Comparison of ENCODE assay signal across 19 cellular contexts in genomic region chr7:150660939-150661613, GRCh38. TPM values are rescaled to one million over a fixed set of nuclear protein-coding genes. Genes with fewer than 3 reads are reported as not detected.
DNase-seq lines count a peak whose midpoint lies in the region; ATAC-seq and TF ChIP-seq lines count a peak whose summit lies in the region.
"Had no signal": no experiment of that assay in that cellular context is flagged by ENCODE, and none has a peak within 500 bp of the region (broad histone marks: within the 10 kb centered on the region; RNA-seq: fewer than 3 reads in every experiment).

No MANE protein-coding gene starts in this region.

- no peaks in the 10 kb centered on the region for H3K27me3 ChIP-seq in CD8-positive, alpha-beta memory T cell (ENCODE audit: insufficient read depth, low read length, poor library complexity, severe bottlenecking)
- H3K27me3 ChIP-seq in Peyer's patch: no peaks in the 10 kb centered on the region

- ATAC-seq in activated CD8-positive, alpha-beta T cell treated with anti-CD3 and anti-CD28 coated beads, Interleukin-2, amount 10 ng/mL, durations not matched to agents 7 days and 5 days: no peak
- no peak for ATAC-seq in natural killer cell
- ATAC-seq: A549 had no signal

- no peak overlapping the region for H3K27ac ChIP-seq in CD8-positive, alpha-beta memory T cell (ENCODE audit: low read depth, low read length)
- no peak overlapping the region for H3K27ac ChIP-seq in Peyer's patch
- H3K27ac ChIP-seq: A549, C4-2B, RWPE1 had no signal

- H3K27me3 Mint-ChIP-seq in activated CD4-positive, alpha-beta memory T cell treated with anti-CD3 and anti-CD28 coated beads for 36 hours: no peaks in the 10 kb centered on the region
- H3K27me3 Mint-ChIP-seq in activated CD4-positive, alpha-beta memory T cell treated with anti-CD3 and anti-CD28 coated beads, Interleukin-2, amount 10 ng/mL, durations not matched to agents 7 days and 5 days: no peaks in the 10 kb centered on the region
- H3K27me3 Mint-ChIP-seq in CD8-positive, alpha-beta memory T cell: no peaks in the 10 kb centered on the region
- no peaks in the 10 kb centered on the region for H3K27me3 Mint-ChIP-seq in activated CD8-positive, alpha-beta T cell treated with anti-CD3 and anti-CD28 coated beads, Interleukin-2, amount 10 ng/mL, durations not matched to agents 7 days and 5 days (ENCODE audit: low read depth)
- no peaks in the 10 kb centered on the region for H3K27me3 Mint-ChIP-seq in natural killer cell (ENCODE audit: low read depth in 2 of 2)

- CTCF ChIA-PET in activated CD4-positive, alpha-beta memory T cell treated with anti-CD3 and anti-CD28 coated beads for 36 hours (lab: Charles Lee): interaction anchor here (1.1 kb wide), 1 partner anchor 29 kb away, joined by 3 read pairs; the partner anchor contains the start of gene GIMAP6
- CTCF ChIA-PET in activated CD4-positive, alpha-beta memory T cell treated with anti-CD3 and anti-CD28 coated beads, Interleukin-2, amount 10 ng/mL, durations not matched to agents 7 days and 5 days (lab: Charles Lee): interaction anchor here (2.1 kb wide), 1 partner anchor 212 kb away, joined by 7 read pairs; no protein-coding TSS in a partner anchor
- CTCF ChIA-PET in CD8-positive, alpha-beta memory T cell (lab: Charles Lee): interaction anchor here (1.1 kb wide), 1 partner anchor 24 kb away, joined by 3 read pairs; no protein-coding TSS in a partner anchor
- CTCF ChIA-PET in activated CD8-positive, alpha-beta T cell treated with anti-CD3 and anti-CD28 coated beads, Interleukin-2, amount 10 ng/mL, durations not matched to agents 7 days and 5 days (lab: Charles Lee): interaction anchor here (1.0 to 3.0 kb wide), 5 partner anchors 8 to 212 kb away, joined by 3 to 7 read pairs (median 3); partner anchors contain the start of gene GIMAP4

- H3K4me3 ChIP-seq in CD8-positive, alpha-beta memory T cell (ENCODE audit: low read length): no peak overlapping the region
- no peak overlapping the region for H3K4me3 ChIP-seq in Peyer's patch
- H3K4me3 ChIP-seq: A549 had no signal

- TF ChIP-seq CTCF in natural killer cell (IDR thresholded peaks at IDR 0.05): no peak
- no peak for TF ChIP-seq CTCF in Peyer's patch (IDR thresholded peaks at IDR 0.05)

- intact Hi-C loops in activated CD4-positive, alpha-beta memory T cell treated with anti-CD3 and anti-CD28 coated beads for 36 hours (cut with micrococcal nuclease): no loop called here
- intact Hi-C loops in natural killer cell (cut with micrococcal nuclease): loop anchor here (10.0 kb wide), 1 partner anchor 354 kb away; no protein-coding TSS in a partner anchor

- POLR2A ChIA-PET in activated CD4-positive, alpha-beta memory T cell treated with anti-CD3 and anti-CD28 coated beads for 36 hours (lab: Charles Lee): interaction anchor here (0.9 kb wide), 1 partner anchor 25 kb away, joined by 4 read pairs; no protein-coding TSS in a partner anchor
- POLR2A ChIA-PET in activated CD4-positive, alpha-beta memory T cell treated with anti-CD3 and anti-CD28 coated beads, Interleukin-2, amount 10 ng/mL, durations not matched to agents 7 days and 5 days (lab: Charles Lee): interaction anchor here (0.6 to 1.1 kb wide), 3 partner anchors 29 to 292 kb away, joined by 3 read pairs; partner anchors contain the start of genes GIMAP6 and REPIN1
- POLR2A ChIA-PET in CD8-positive, alpha-beta memory T cell (lab: Charles Lee): interaction anchor here (0.6 to 1.0 kb wide), 3 partner anchors 38 to 71 kb away, joined by 3 to 6 read pairs (median 3); partner anchors contain the start of gene GIMAP1
- POLR2A ChIA-PET in activated CD8-positive, alpha-beta T cell treated with anti-CD3 and anti-CD28 coated beads, Interleukin-2, amount 10 ng/mL, durations not matched to agents 7 days and 5 days (lab: Charles Lee): interaction anchor here (0.6 to 1.1 kb wide), 4 partner anchors 29 to 146 kb away, joined by 3 to 4 read pairs (median 3); partner anchors contain the start of gene GIMAP6

- TF ChIP-seq POLR2A in Peyer's patch (IDR thresholded peaks at IDR 0.05): no peak

- no peaks in the 10 kb centered on the region for H3K9me3 ChIP-seq in CD8-positive, alpha-beta memory T cell (ENCODE audit: low read length)
- H3K9me3 ChIP-seq in Peyer's patch: peaks cover 0 to 4% (median 0%) of the 10 kb centered on the region in 4 donors
- H3K9me3 ChIP-seq: A549 had no signal

- peaks cover 2% of the 10 kb centered on the region for H3K36me3 Mint-ChIP-seq in activated CD4-positive, alpha-beta memory T cell treated with anti-CD3 and anti-CD28 coated beads for 36 hours
- H3K36me3 Mint-ChIP-seq in activated CD4-positive, alpha-beta memory T cell treated with anti-CD3 and anti-CD28 coated beads, Interleukin-2, amount 10 ng/mL, durations not matched to agents 7 days and 5 days (ENCODE audit: low read depth): peaks cover 46% of the 10 kb centered on the region
- peaks cover 1 to 21% (median 18%) of the 10 kb centered on the region in 3 donors for H3K36me3 Mint-ChIP-seq in CD8-positive, alpha-beta memory T cell
- H3K36me3 Mint-ChIP-seq in activated CD8-positive, alpha-beta T cell treated with anti-CD3 and anti-CD28 coated beads, Interleukin-2, amount 10 ng/mL, durations not matched to agents 7 days and 5 days (ENCODE audit: low read depth): peaks cover 71% of the 10 kb centered on the region
- no peaks in the 10 kb centered on the region for H3K36me3 Mint-ChIP-seq in natural killer cell

- H3K4me1 Mint-ChIP-seq in activated CD4-positive, alpha-beta memory T cell treated with anti-CD3 and anti-CD28 coated beads for 36 hours (ENCODE audit: low read depth): peaks cover 56% of the 10 kb centered on the region
- peaks cover 63% of the 10 kb centered on the region for H3K4me1 Mint-ChIP-seq in activated CD4-positive, alpha-beta memory T cell treated with anti-CD3 and anti-CD28 coated beads, Interleukin-2, amount 10 ng/mL, durations not matched to agents 7 days and 5 days
- H3K4me1 Mint-ChIP-seq in CD8-positive, alpha-beta memory T cell: peaks cover 55 to 78% (median 70%) of the 10 kb centered on the region in 3 donors
- peaks cover 54% of the 10 kb centered on the region for H3K4me1 Mint-ChIP-seq in activated CD8-positive, alpha-beta T cell treated with anti-CD3 and anti-CD28 coated beads, Interleukin-2, amount 10 ng/mL, durations not matched to agents 7 days and 5 days (ENCODE audit: low read depth)
- peaks cover 52 to 54% of the 10 kb centered on the region in 2 donors for H3K4me1 Mint-ChIP-seq in natural killer cell

- peaks cover 10% of the 10 kb centered on the region for H3K9me3 Mint-ChIP-seq in activated CD4-positive, alpha-beta memory T cell treated with anti-CD3 and anti-CD28 coated beads for 36 hours
- peaks cover 23% of the 10 kb centered on the region for H3K9me3 Mint-ChIP-seq in activated CD4-positive, alpha-beta memory T cell treated with anti-CD3 and anti-CD28 coated beads, Interleukin-2, amount 10 ng/mL, durations not matched to agents 7 days and 5 days
- H3K9me3 Mint-ChIP-seq in CD8-positive, alpha-beta memory T cell: peaks cover 0 to 7% (median 3%) of the 10 kb centered on the region in 5 donors
- H3K9me3 Mint-ChIP-seq in activated CD8-positive, alpha-beta T cell treated with anti-CD3 and anti-CD28 coated beads, Interleukin-2, amount 10 ng/mL, durations not matched to agents 7 days and 5 days (ENCODE audit: insufficient read depth): peaks cover 32% of the 10 kb centered on the region
- H3K9me3 Mint-ChIP-seq in natural killer cell: no peaks in the 10 kb centered on the region

- H3K36me3 ChIP-seq in CD8-positive, alpha-beta memory T cell (ENCODE audit: insufficient read depth, low read length): no peaks in the 10 kb centered on the region
- no peaks in the 10 kb centered on the region for H3K36me3 ChIP-seq in Peyer's patch

- peak overlapping the region; percentile 16 for H3K27ac Mint-ChIP-seq in activated CD4-positive, alpha-beta memory T cell treated with anti-CD3 and anti-CD28 coated beads for 36 hours
- H3K27ac Mint-ChIP-seq in activated CD4-positive, alpha-beta memory T cell treated with anti-CD3 and anti-CD28 coated beads, Interleukin-2, amount 10 ng/mL, durations not matched to agents 7 days and 5 days: no peak overlapping the region
- peak overlapping the region; percentile 28 to 88 (median 76) for H3K27ac Mint-ChIP-seq in CD8-positive, alpha-beta memory T cell
- H3K27ac Mint-ChIP-seq in activated CD8-positive, alpha-beta T cell treated with anti-CD3 and anti-CD28 coated beads, Interleukin-2, amount 10 ng/mL, durations not matched to agents 7 days and 5 days: peak overlapping the region; percentile 53
- peak overlapping the region; percentile 42 to 69 for H3K27ac Mint-ChIP-seq in natural killer cell
- H3K27ac Mint-ChIP-seq: HFFc6 had no signal

- H3K4me3 Mint-ChIP-seq in activated CD4-positive, alpha-beta memory T cell treated with anti-CD3 and anti-CD28 coated beads for 36 hours: no peak overlapping the region
- H3K4me3 Mint-ChIP-seq in activated CD4-positive, alpha-beta memory T cell treated with anti-CD3 and anti-CD28 coated beads, Interleukin-2, amount 10 ng/mL, durations not matched to agents 7 days and 5 days: no peak overlapping the region
- peak overlapping the region in 3 of 7 donors; percentile 9 to 52 (median 40) for H3K4me3 Mint-ChIP-seq in CD8-positive, alpha-beta memory T cell
- no peak overlapping the region for H3K4me3 Mint-ChIP-seq in activated CD8-positive, alpha-beta T cell treated with anti-CD3 and anti-CD28 coated beads, Interleukin-2, amount 10 ng/mL, durations not matched to agents 7 days and 5 days
- H3K4me3 Mint-ChIP-seq in natural killer cell: no peak overlapping the region
- H3K4me3 Mint-ChIP-seq: HFFc6 had no signal

- DNase-seq in activated CD4-positive, alpha-beta memory T cell treated with anti-CD3 and anti-CD28 coated beads for 36 hours: no peak
- DNase-seq in activated CD4-positive, alpha-beta memory T cell treated with anti-CD3 and anti-CD28 coated beads, Interleukin-2, amount 10 ng/mL, durations not matched to agents 7 days and 5 days: no peak
- no peak for DNase-seq in CD8-positive, alpha-beta memory T cell
- no peak for DNase-seq in activated CD8-positive, alpha-beta T cell treated with anti-CD3 and anti-CD28 coated beads, Interleukin-2, amount 10 ng/mL, durations not matched to agents 7 days and 5 days
- no peak for DNase-seq in natural killer cell
- DNase-seq in stimulated activated CD4-positive, alpha-beta T cell treated with anti-CD3 and anti-CD28 coated beads, Interleukin-4, amount 100 ng/mL, for 24 hours: no peak
- DNase-seq in occipital lobe (lab: John Stamatoyannopoulos, UW): no peak
- DNase-seq in Peyer's patch: no peak
- DNase-seq: DMS79 treated with DMSO at 0.1 percent for 48 hours; GDM1; HFFc6; NCI-H1694; NCI-H69; NK-92 treated with Interleukin-12 subunit alpha and Interleukin-12 subunit beta, amount 100 ng/mL, for 24 hours; OCI-M1 had no signal

- peaks cover 49% of the 10 kb centered on the region for H3K4me1 ChIP-seq in CD8-positive, alpha-beta memory T cell (ENCODE audit: insufficient read depth, low read length)
- H3K4me1 ChIP-seq in Peyer's patch: peaks cover 0 to 8% (median 3%) of the 10 kb centered on the region in 4 donors
- H3K4me1 ChIP-seq: A549 had no signal

RNA-seq across cellular contexts. Expression of gene GIMAP2, which starts 24.4 kb away (rescaled TPM):
- total RNA-seq in activated CD4-positive, alpha-beta memory T cell treated with anti-CD3 and anti-CD28 coated beads for 36 hours: 10 to 100 TPM; 38.8 to 44.1 TPM
- 100 to 1,000 TPM; 113 to 120 TPM for total RNA-seq in activated CD4-positive, alpha-beta memory T cell treated with anti-CD3 and anti-CD28 coated beads, Interleukin-2, amount 10 ng/mL, durations not matched to agents 7 days and 5 days
- total RNA-seq in CD8-positive, alpha-beta memory T cell: 10 to 100 TPM; 40.4 to 42.9 TPM
- polyA plus RNA-seq in CD8-positive, alpha-beta memory T cell: 88.0 TPM
- total RNA-seq in activated CD8-positive, alpha-beta T cell treated with anti-CD3 and anti-CD28 coated beads, Interleukin-2, amount 10 ng/mL, durations not matched to agents 7 days and 5 days: 10 to 100 TPM; 79.0 to 82.9 TPM
- total RNA-seq in natural killer cell: 10 to 100 TPM; 47.5 to 77.5 (median 61.0) TPM
- total RNA-seq in occipital lobe: 4.4 TPM
- 10 to 100 TPM in 1 of 4 donors, 1 to 10 TPM in 3; 4.8 to 17.3 (median 9.1) TPM for total RNA-seq in Peyer's patch
- total RNA-seq: H1, HFFc6 had no signal
- polyA plus RNA-seq: H1 had no signal

RNA-seq across cellular contexts. Expression of gene GIMAP6, which starts 28.9 kb away (rescaled TPM):
- 10 to 100 TPM; 28.9 to 30.2 TPM for total RNA-seq in activated CD4-positive, alpha-beta memory T cell treated with anti-CD3 and anti-CD28 coated beads for 36 hours
- 10 to 100 TPM; 84.9 to 85.9 TPM for total RNA-seq in activated CD4-positive, alpha-beta memory T cell treated with anti-CD3 and anti-CD28 coated beads, Interleukin-2, amount 10 ng/mL, durations not matched to agents 7 days and 5 days
- total RNA-seq in CD8-positive, alpha-beta memory T cell: 10 to 100 TPM; 44.9 to 45.8 TPM
- 199 TPM for polyA plus RNA-seq in CD8-positive, alpha-beta memory T cell
- total RNA-seq in activated CD8-positive, alpha-beta T cell treated with anti-CD3 and anti-CD28 coated beads, Interleukin-2, amount 10 ng/mL, durations not matched to agents 7 days and 5 days: 10 to 100 TPM; 88.9 to 93.3 TPM
- total RNA-seq in natural killer cell (100 to 1,000 TPM in 1 of 3 donors, 10 to 100 TPM in 2; 39.7 to 100 (median 51.9) TPM), occipital lobe (5.5 TPM), Peyer's patch (10 to 100 TPM in 2 of 4 donors, 1 to 10 TPM in 2; 7.0 to 35.5 (median 10.6) TPM)
- total RNA-seq: H1, HFFc6 had no signal
- polyA plus RNA-seq: A549, H1 had no signal

RNA-seq across cellular contexts. Expression of gene GIMAP1, which starts 55.3 kb away (rescaled TPM):
- total RNA-seq in activated CD4-positive, alpha-beta memory T cell treated with anti-CD3 and anti-CD28 coated beads for 36 hours: 1 to 10 TPM; 6.0 to 6.2 TPM
- 10 to 100 TPM; 18.8 to 21.0 TPM for total RNA-seq in activated CD4-positive, alpha-beta memory T cell treated with anti-CD3 and anti-CD28 coated beads, Interleukin-2, amount 10 ng/mL, durations not matched to agents 7 days and 5 days
- 10 to 100 TPM in 1 of 2 experiments, 1 to 10 TPM in 1; 9.8 to 10.0 TPM for total RNA-seq in CD8-positive, alpha-beta memory T cell
- 86.1 TPM for polyA plus RNA-seq in CD8-positive, alpha-beta memory T cell
- 10 to 100 TPM; 19.0 to 20.2 TPM for total RNA-seq in activated CD8-positive, alpha-beta T cell treated with anti-CD3 and anti-CD28 coated beads, Interleukin-2, amount 10 ng/mL, durations not matched to agents 7 days and 5 days
- total RNA-seq in natural killer cell: 10 to 100 TPM; 11.1 to 23.9 (median 13.3) TPM
- total RNA-seq in occipital lobe: 0.94 TPM
- 1 to 10 TPM; 1.8 to 7.4 (median 3.6) TPM for total RNA-seq in Peyer's patch
- total RNA-seq: H1, HFFc6 had no signal
- polyA plus RNA-seq: A549, H1 had no signal
